ENCODE assay signal across 2 cellular contexts in genomic region chr15:39924437-39924836, GRCh38.
A peak's percentile ranks its signal among the peaks of the same experiment; 100 is the strongest.
TF ChIP-seq lines count a peak whose summit lies in the region.

No MANE protein-coding gene starts in this region.

TF ChIP-seq in HCT116, 20 proteins besides CTCF, POLR2A, EP300 and RAD21:
- no peak for TF ChIP-seq SP1 (IDR thresholded peaks at IDR 0.05; ENCODE audit: low read depth)
- TF ChIP-seq JUND (IDR thresholded peaks at IDR 0.05), result no peak
- TF ChIP-seq POLR2AphosphoS5 (IDR thresholded peaks at IDR 0.05; ENCODE audit: low read depth, low read length), result no peak
- TF ChIP-seq TCF7L2 (IDR thresholded peaks at IDR 0.05; ENCODE audit: borderline replicate concordance, extremely low read depth, insufficient read depth, insufficient read length), result no peak
- no peak for TF ChIP-seq EZH2 (IDR thresholded peaks at IDR 0.05)
- no peak for TF ChIP-seq EGR1 (IDR thresholded peaks at IDR 0.05; ENCODE audit: low read depth)
- TF ChIP-seq ATF3 (IDR thresholded peaks at IDR 0.05), result no peak
- no peak for TF ChIP-seq CBX3 (IDR thresholded peaks at IDR 0.05; ENCODE audit: low read depth)
- no peak for TF ChIP-seq ZFX (IDR thresholded peaks at IDR 0.05)

TF ChIP-seq in K562, 482 proteins besides CTCF, POLR2A, EP300 and RAD21:
- no peak for TF ChIP-seq IRF2 (CRISPR knock-in tag; IDR thresholded peaks at IDR 0.05)
- no peak for TF ChIP-seq ATF2 (CRISPR knock-in tag; IDR thresholded peaks at IDR 0.05)
- TF ChIP-seq EZH2 (IDR thresholded peaks at IDR 0.05; ENCODE audit: borderline replicate concordance, low read depth, low read length), result no peak
- TF ChIP-seq BCL6 (CRISPR knock-in tag; IDR thresholded peaks at IDR 0.05), result no peak
- TF ChIP-seq STAT5A (IDR thresholded peaks at IDR 0.05; ENCODE audit: borderline replicate concordance, low read length), result no peak
- TF ChIP-seq DNMT1 (IDR thresholded peaks at IDR 0.05), result no peak
- TF ChIP-seq, protein P1, sequence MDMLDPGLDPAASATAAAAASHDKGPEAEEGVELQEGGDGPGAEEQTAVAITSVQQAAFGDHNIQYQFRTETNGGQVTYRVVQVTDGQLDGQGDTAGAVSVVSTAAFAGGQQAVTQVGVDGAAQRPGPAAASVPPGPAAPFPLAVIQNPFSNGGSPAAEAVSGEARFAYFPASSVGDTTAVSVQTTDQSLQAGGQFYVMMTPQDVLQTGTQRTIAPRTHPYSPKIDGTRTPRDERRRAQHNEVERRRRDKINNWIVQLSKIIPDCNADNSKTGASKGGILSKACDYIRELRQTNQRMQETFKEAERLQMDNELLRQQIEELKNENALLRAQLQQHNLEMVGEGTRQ (CRISPR knock-in tag; IDR thresholded peaks at IDR 0.05), result 0 out of 2 replicates have a peak, but pooled peaks have one; percentile 5
- no peak for TF ChIP-seq RAD51 (IDR thresholded peaks at IDR 0.05; ENCODE audit: borderline replicate concordance, low read depth)
